33 cellular contexts compared by ENCODE assay signal in genomic region chr5:91069364-91069763, GRCh38.
"Had no signal": no experiment of that assay in that cellular context is flagged by ENCODE, and none has a peak within 500 bp of the region (broad histone marks: within the 10 kb centered on the region; RNA-seq: fewer than 3 reads in every experiment).

No MANE protein-coding gene starts in this region.

- DNase-seq: activated CD4-positive, alpha-beta memory T cell treated with anti-CD3 and anti-CD28 coated beads, Interleukin-2, amount 10 ng/mL, durations not matched to agents 7 days and 5 days; activated CD4-positive, alpha-beta T cell treated with anti-CD3 and anti-CD28 coated beads for 1 hour; activated CD4-positive, alpha-beta T cell treated with anti-CD3 and anti-CD28 coated beads for 36 hours; activated CD4-positive, alpha-beta T cell treated with anti-CD3 and anti-CD28 coated beads for 48 hours; activated CD4-positive, alpha-beta T cell treated with anti-CD3 and anti-CD28 coated beads, Interleukin-2, amount 10 ng/mL, durations not matched to agents 7 days and 5 days; activated CD4-positive, alpha-beta T cell treated with anti-CD3 and anti-CD28 coated beads, Interleukin-2, amount 50 U/mL, for 48 hours; activated CD4-positive, CD25-positive, alpha-beta regulatory T cell; activated CD8-positive, alpha-beta memory T cell treated with anti-CD3 and anti-CD28 coated beads for 24 hours; activated CD8-positive, alpha-beta memory T cell treated with anti-CD3 and anti-CD28 coated beads, Interleukin-2, amount 10 ng/mL, durations not matched to agents 7 days and 5 days; activated CD8-positive, alpha-beta memory T cell treated with anti-CD3 and anti-CD28 coated beads, Interleukin-2, amount 50 U/mL, for 48 hours; activated CD8-positive, alpha-beta T cell treated with anti-CD3 and anti-CD28 coated beads, Interleukin-2, amount 10 ng/mL, durations not matched to agents 7 days and 5 days; activated effector memory CD4-positive, alpha-beta T cell treated with Interleukin-2 at 50 U/mL for 16 hours; activated gamma-delta T cell treated with Interleukin-2 at 50 U/mL for 16 hours; activated naive CD4-positive, alpha-beta T cell; activated naive CD4-positive, alpha-beta T cell treated with anti-CD3 and anti-CD28 coated beads for 36 hours; activated naive CD4-positive, alpha-beta T cell treated with anti-CD3 and anti-CD28 coated beads, Interleukin-2, amount 50 U/mL, for 16 hours; activated naive CD8-positive, alpha-beta T cell treated with anti-CD3 and anti-CD28 coated beads for 36 hours; activated T-cell treated with anti-CD3 and anti-CD28 coated beads, Interleukin-2, amount 50 U/mL, for 24 hours; activated T-cell treated with anti-CD3 and anti-CD28 coated beads, Interleukin-2, amount 50 U/mL, for 48 hours; adrenal gland; amniotic stem cell; aorta; body of pancreas; brain microvascular endothelial cell; central memory CD4-positive, alpha-beta T cell; T-helper 1 cell; T-helper 2 cell; T-helper 9 cell; WERI-Rb-1 had no signal

- ATAC-seq: activated CD4-positive, alpha-beta T cell treated with anti-CD3 and anti-CD28 coated beads for 36 hours; activated CD4-positive, CD25-positive, alpha-beta regulatory T cell treated with anti-CD3 and anti-CD28 coated beads, Interleukin-2, amount 50 U/mL, for 24 hours; activated CD8-positive, alpha-beta memory T cell treated with anti-CD3 and anti-CD28 coated beads, Interleukin-2, amount 10 ng/mL, durations not matched to agents 7 days and 5 days; activated CD8-positive, alpha-beta T cell treated with anti-CD3 and anti-CD28 coated beads, Interleukin-2, amount 10 ng/mL, durations not matched to agents 7 days and 5 days; activated naive CD4-positive, alpha-beta T cell treated with anti-CD3 and anti-CD28 coated beads, Interleukin-2, amount 50 U/mL, for 72 hours; body of pancreas; WTC11 had no signal

- FAIRE-seq: astrocyte had no signal
